26 cellular contexts compared by ENCODE assay signal in genomic region chrX:11577603-11578002, GRCh38.
"Had no signal": no experiment of that assay in that cellular context is flagged by ENCODE, and none has a peak within 500 bp of the region (broad histone marks: within the 10 kb centered on the region; RNA-seq: fewer than 3 reads in every experiment).

No MANE protein-coding gene starts in this region.

- DNase-seq: activated B cell treated with CpG ODN at 0.5 μM for 24 hours; activated CD4-positive, alpha-beta T cell treated with anti-CD3 and anti-CD28 coated beads for 1 hour; activated CD4-positive, alpha-beta T cell treated with anti-CD3 and anti-CD28 coated beads, Interleukin-2, amount 10 ng/mL, durations not matched to agents 24 days and 14 days; activated CD4-positive, alpha-beta T cell treated with anti-CD3 and anti-CD28 coated beads, Interleukin-2, amount 50 U/mL, for 48 hours; activated CD8-positive, alpha-beta memory T cell treated with anti-CD3 and anti-CD28 coated beads, Interleukin-2, amount 10 ng/mL, durations not matched to agents 7 days and 5 days; activated effector memory CD4-positive, alpha-beta T cell treated with Interleukin-2 at 50 U/mL for 16 hours; activated naive CD4-positive, alpha-beta T cell; activated T-cell treated with anti-CD3 and anti-CD28 coated beads, Interleukin-2, amount 50 U/mL, for 24 hours; amygdala; cerebellar nuclear complex; NCI-H1092; NCI-H1417; NCI-H1694; NCI-H2029; NCI-H345; NCI-H510A; NCI-H69; SHP77; T-helper 17 cell; T-helper 9 cell had no signal

- FAIRE-seq: colon, RCC 7860 had no signal

- H3K27me3 ChIP-seq: SJSA1 had no signal

- H3K4me1 ChIP-seq: SJSA1 had no signal

- ATAC-seq: activated CD8-positive, alpha-beta memory T cell treated with anti-CD3 and anti-CD28 coated beads, Interleukin-2, amount 10 ng/mL, durations not matched to agents 7 days and 5 days; T-helper 17 cell had no signal

- H3K36me3 ChIP-seq: SJSA1 had no signal

- H3K9me3 Mint-ChIP-seq: activated B cell treated with CpG ODN at 0.5 μM for 24 hours; activated CD4-positive, alpha-beta T cell treated with anti-CD3 and anti-CD28 coated beads, Interleukin-2, amount 10 ng/mL, durations not matched to agents 24 days and 14 days; activated naive CD4-positive, alpha-beta T cell treated with anti-CD3 and anti-CD28 coated beads, Interleukin-2, amount 50 U/mL, for 24 hours; activated T-cell treated with anti-CD3 and anti-CD28 coated beads, Interleukin-2, amount 50 U/mL, for 24 hours; activated T-helper 1 cell treated with anti-CD3 and anti-CD28 coated beads, Interleukin-12 subunit alpha, Interleukin-12 subunit beta, Interleukin-2, Interleukin-4 antibody, amounts not matched to agents 30 ng/mL and 10 ng/mL and 1 ng/mL, durations not matched to agents 14 hours and 24 hours and 36 hours; dendritic cell treated with granulocyte-macrophage colony-stimulating factor and Interleukin-4, amounts not matched to agents 40 ng/mL and 50 ng/mL, for 4 days had no signal

- H3K4me1 Mint-ChIP-seq: activated CD4-positive, alpha-beta T cell treated with anti-CD3 and anti-CD28 coated beads, Interleukin-2, amount 10 ng/mL, durations not matched to agents 24 days and 14 days; activated CD8-positive, alpha-beta memory T cell treated with anti-CD3 and anti-CD28 coated beads, Interleukin-2, amount 10 ng/mL, durations not matched to agents 7 days and 5 days; activated naive CD4-positive, alpha-beta T cell treated with anti-CD3 and anti-CD28 coated beads, Interleukin-2, amount 50 U/mL, for 24 hours; T-helper 17 cell had no signal

- H3K27ac ChIP-seq: SJSA1 had no signal

- H3K9me3 ChIP-seq: SJSA1 had no signal

- H3K4me3 Mint-ChIP-seq: activated B cell treated with CpG ODN at 0.5 μM for 24 hours; activated CD4-positive, alpha-beta T cell treated with anti-CD3 and anti-CD28 coated beads, Interleukin-2, amount 10 ng/mL, durations not matched to agents 24 days and 14 days; activated CD8-positive, alpha-beta memory T cell treated with anti-CD3 and anti-CD28 coated beads, Interleukin-2, amount 10 ng/mL, durations not matched to agents 7 days and 5 days; activated naive CD4-positive, alpha-beta T cell treated with anti-CD3 and anti-CD28 coated beads, Interleukin-2, amount 50 U/mL, for 24 hours; activated T-cell treated with anti-CD3 and anti-CD28 coated beads, Interleukin-2, amount 50 U/mL, for 24 hours; activated T-helper 1 cell treated with anti-CD3 and anti-CD28 coated beads, Interleukin-12 subunit alpha, Interleukin-12 subunit beta, Interleukin-2, Interleukin-4 antibody, amounts not matched to agents 30 ng/mL and 10 ng/mL and 1 ng/mL, durations not matched to agents 14 hours and 24 hours and 36 hours; dendritic cell treated with granulocyte-macrophage colony-stimulating factor and Interleukin-4, amounts not matched to agents 40 ng/mL and 50 ng/mL, for 4 days; T-helper 17 cell had no signal

- H3K27ac Mint-ChIP-seq: activated B cell treated with CpG ODN at 0.5 μM for 24 hours; activated CD4-positive, alpha-beta T cell treated with anti-CD3 and anti-CD28 coated beads, Interleukin-2, amount 10 ng/mL, durations not matched to agents 24 days and 14 days; activated CD8-positive, alpha-beta memory T cell treated with anti-CD3 and anti-CD28 coated beads, Interleukin-2, amount 10 ng/mL, durations not matched to agents 7 days and 5 days; activated naive CD4-positive, alpha-beta T cell treated with anti-CD3 and anti-CD28 coated beads, Interleukin-2, amount 50 U/mL, for 24 hours; activated T-cell treated with anti-CD3 and anti-CD28 coated beads, Interleukin-2, amount 50 U/mL, for 24 hours; activated T-helper 1 cell treated with anti-CD3 and anti-CD28 coated beads, Interleukin-12 subunit alpha, Interleukin-12 subunit beta, Interleukin-2, Interleukin-4 antibody, amounts not matched to agents 30 ng/mL and 10 ng/mL and 1 ng/mL, durations not matched to agents 14 hours and 24 hours and 36 hours; dendritic cell treated with granulocyte-macrophage colony-stimulating factor and Interleukin-4, amounts not matched to agents 40 ng/mL and 50 ng/mL, for 4 days; T-helper 17 cell had no signal

- H3K36me3 Mint-ChIP-seq: activated CD8-positive, alpha-beta memory T cell treated with anti-CD3 and anti-CD28 coated beads, Interleukin-2, amount 10 ng/mL, durations not matched to agents 7 days and 5 days; activated naive CD4-positive, alpha-beta T cell treated with anti-CD3 and anti-CD28 coated beads, Interleukin-2, amount 50 U/mL, for 24 hours had no signal

- H3K27me3 Mint-ChIP-seq: activated CD4-positive, alpha-beta T cell treated with anti-CD3 and anti-CD28 coated beads, Interleukin-2, amount 10 ng/mL, durations not matched to agents 24 days and 14 days; dendritic cell treated with granulocyte-macrophage colony-stimulating factor and Interleukin-4, amounts not matched to agents 40 ng/mL and 50 ng/mL, for 4 days; T-helper 17 cell had no signal

- H3K4me3 ChIP-seq: SJSA1 had no signal
